In genomic region chr9:7976167-7976755, GRCh38 we compare ENCODE assay signal across 8 cellular contexts.
DNase-seq lines count a peak whose midpoint lies in the region; ATAC-seq and TF ChIP-seq lines count a peak whose summit lies in the region.

No MANE protein-coding gene starts in this region.

- H3K27me3 Mint-ChIP-seq in activated CD8-positive, alpha-beta memory T cell treated with anti-CD3 and anti-CD28 coated beads, Interleukin-2, amount 10 ng/mL, durations not matched to agents 7 days and 5 days, result no peaks in the 10 kb centered on the region

- H3K4me2 ChIP-seq in DOHH2 (ENCODE audit: low read length), result peak overlapping the region; percentile 91

- H3K4me3 Mint-ChIP-seq in activated CD8-positive, alpha-beta memory T cell treated with anti-CD3 and anti-CD28 coated beads, Interleukin-2, amount 10 ng/mL, durations not matched to agents 7 days and 5 days, result peak overlapping the region; percentile 52

- DNase-seq in HT1080 (ENCODE audit: low read depth), result peak; percentile 79
- DNase-seq in activated CD8-positive, alpha-beta memory T cell treated with anti-CD3 and anti-CD28 coated beads, Interleukin-2, amount 10 ng/mL, durations not matched to agents 7 days and 5 days, result peak; percentile 84
- no peak for DNase-seq in omental fat pad (ENCODE audit: low spot score)
- DNase-seq in SK-N-DZ (ENCODE audit: low spot score), result no peak
- DNase-seq in ovary, result no peak
- no peak for DNase-seq in NCI-H526 (lab: John Stamatoyannopoulos, UW)

- peak overlapping the region; percentile 66 for H3K4me3 ChIP-seq in DOHH2 (ENCODE audit: low read length)
- no peak overlapping the region for H3K4me3 ChIP-seq in ovary

- H3K9me3 Mint-ChIP-seq in activated CD8-positive, alpha-beta memory T cell treated with anti-CD3 and anti-CD28 coated beads, Interleukin-2, amount 10 ng/mL, durations not matched to agents 7 days and 5 days (ENCODE audit: low read depth), result no peaks in the 10 kb centered on the region

- WGBS in ovary, 3 donors, result 60 to 67% (median 60%) methylated on average over 4 of the region's 4 CpGs

- ATAC-seq in GM21447 (IDR thresholded peaks at IDR 0.05; ENCODE audit: unreplicated experiment), result peak; percentile 98
- ATAC-seq in activated CD8-positive, alpha-beta memory T cell treated with anti-CD3 and anti-CD28 coated beads, Interleukin-2, amount 10 ng/mL, durations not matched to agents 7 days and 5 days, result peak; percentile 96
- ATAC-seq in omental fat pad (ENCODE audit: low FRiP score), result peak; percentile 44

- peaks cover 23% of the 10 kb centered on the region for H3F3A ChIP-seq in DOHH2 (ENCODE audit: control insufficient read depth, insufficient read depth)

- H3K4me1 ChIP-seq in DOHH2 (ENCODE audit: control insufficient read depth, low read length), result peaks cover 88% of the 10 kb centered on the region
- H3K4me1 ChIP-seq in ovary (ENCODE audit: insufficient read depth), result no peaks in the 10 kb centered on the region

- H3K36me3 ChIP-seq in DOHH2 (ENCODE audit: control insufficient read depth, low read length) (peaks cover 30% of the 10 kb centered on the region), ovary (no peaks in the 10 kb centered on the region)

- no peaks in the 10 kb centered on the region for H3K9me2 ChIP-seq in DOHH2 (replicated peaks; ENCODE audit: control insufficient read depth, low read length)

- TF ChIP-seq CTCF in DOHH2 (IDR thresholded peaks at IDR 0.05; ENCODE audit: low read depth, low read length, poor library complexity, severe bottlenecking), result no peak
- no peak for TF ChIP-seq CTCF in omental fat pad (IDR thresholded peaks at IDR 0.05)
- no peak for TF ChIP-seq CTCF in ovary (IDR thresholded peaks at IDR 0.05)

- CTCF ChIA-PET in activated CD8-positive, alpha-beta memory T cell treated with anti-CD3 and anti-CD28 coated beads, Interleukin-2, amount 10 ng/mL, durations not matched to agents 7 days and 5 days (lab: Charles Lee), result interaction anchor here (1.1 to 1.2 kb wide), 2 partner anchors 9 to 21 kb away, joined by 3 to 4 read pairs; no protein-coding TSS in a partner anchor

- no peak for TF ChIP-seq POLR2A in ovary (IDR thresholded peaks at IDR 0.05)

- no peaks in the 10 kb centered on the region for H3K79me2 ChIP-seq in DOHH2 (ENCODE audit: control insufficient read depth, low read length)

- H3K9me3 ChIP-seq in DOHH2 (ENCODE audit: control insufficient read depth, insufficient read depth, low read length) (no peaks in the 10 kb centered on the region), ovary (no peaks in the 10 kb centered on the region)

- peak overlapping the region; percentile 97 for H3K27ac Mint-ChIP-seq in activated CD8-positive, alpha-beta memory T cell treated with anti-CD3 and anti-CD28 coated beads, Interleukin-2, amount 10 ng/mL, durations not matched to agents 7 days and 5 days

- intact Hi-C loops in ovary (cut with DNase I), result no loop called here

- H3K27ac ChIP-seq in DOHH2 (ENCODE audit: low read depth, low read length) (peak overlapping the region; percentile 98), ovary (no peak overlapping the region)

- H3K27me3 ChIP-seq in DOHH2 (ENCODE audit: control insufficient read depth, low read length) (no peaks in the 10 kb centered on the region), ovary (no peaks in the 10 kb centered on the region)

- peaks cover 5% of the 10 kb centered on the region for H3K36me3 Mint-ChIP-seq in activated CD8-positive, alpha-beta memory T cell treated with anti-CD3 and anti-CD28 coated beads, Interleukin-2, amount 10 ng/mL, durations not matched to agents 7 days and 5 days

- TF ChIP-seq EP300 in ovary (IDR thresholded peaks at IDR 0.05), result no peak

- H3K4me1 Mint-ChIP-seq in activated CD8-positive, alpha-beta memory T cell treated with anti-CD3 and anti-CD28 coated beads, Interleukin-2, amount 10 ng/mL, durations not matched to agents 7 days and 5 days, result peaks cover 55% of the 10 kb centered on the region

- no peaks in the 10 kb centered on the region for H4K20me1 ChIP-seq in DOHH2 (ENCODE audit: control insufficient read depth, insufficient read depth, low read depth, low read length)

Comparison
In these comparisons a context has a peak if more than half of its experiments do, and no peak if none do; other contexts are left out.
1. ATAC-seq: peak in every context shown above with its lines; median percentile 98 in GM21447; 96 in activated CD8-positive, alpha-beta memory T cell treated with anti-CD3 and anti-CD28 coated beads, Interleukin-2, amount 10 ng/mL, durations not matched to agents 7 days and 5 days; 44 in omental fat pad.
2. DNase-seq: peak in HT1080 (single experiment) and activated CD8-positive, alpha-beta memory T cell treated with anti-CD3 and anti-CD28 coated beads, Interleukin-2, amount 10 ng/mL, durations not matched to agents 7 days and 5 days (single experiment); none in omental fat pad (single experiment), SK-N-DZ (single experiment), ovary (0 of 5) and NCI-H526 (0 of 2).